2 cellular contexts compared by ENCODE assay signal in the genomic region with DNA sequence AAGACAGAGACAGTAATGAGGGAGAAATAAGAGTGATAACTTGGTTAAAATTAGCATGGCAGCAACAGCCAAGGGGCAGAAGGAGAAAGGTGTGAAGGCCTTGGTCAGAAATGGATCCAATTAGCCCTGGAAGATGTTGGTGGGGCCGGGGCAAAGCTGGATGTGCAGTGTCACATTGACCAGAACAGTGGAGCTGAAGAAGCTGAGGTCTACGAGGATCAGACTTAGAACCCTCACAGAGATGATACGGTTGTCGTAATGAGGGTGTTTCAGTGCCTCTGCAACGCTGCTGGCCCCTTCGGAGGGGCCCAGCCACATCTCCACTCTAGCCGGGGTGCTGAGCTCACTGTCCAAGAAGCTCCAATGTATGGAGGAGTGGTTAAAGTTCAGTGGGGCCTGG.
TF ChIP-seq lines count a peak whose summit lies in the region.

No MANE protein-coding gene starts in this region.

TF ChIP-seq in SK-N-SH, 30 proteins besides CTCF, POLR2A, EP300 and RAD21:
- no peak for TF ChIP-seq POLR2AphosphoS5 (IDR thresholded peaks at IDR 0.05; ENCODE audit: low read depth, low read length)
- TF ChIP-seq NFIC (IDR thresholded peaks at IDR 0.05; ENCODE audit: borderline replicate concordance), result no peak

TF ChIP-seq in SK-N-SH treated with all-trans-retinoic acid at 6 μM for 48 hours, 23 proteins besides CTCF, POLR2A, EP300 and RAD21:
- TF ChIP-seq BACH2 (CRISPR knock-in tag; IDR thresholded peaks at IDR 0.05; ENCODE audit: borderline replicate concordance) (no peak), GLIS3 (CRISPR knock-in tag; IDR thresholded peaks at IDR 0.05) (no peak)
